ENCODE assay signal across 12 cellular contexts in the genomic region with DNA sequence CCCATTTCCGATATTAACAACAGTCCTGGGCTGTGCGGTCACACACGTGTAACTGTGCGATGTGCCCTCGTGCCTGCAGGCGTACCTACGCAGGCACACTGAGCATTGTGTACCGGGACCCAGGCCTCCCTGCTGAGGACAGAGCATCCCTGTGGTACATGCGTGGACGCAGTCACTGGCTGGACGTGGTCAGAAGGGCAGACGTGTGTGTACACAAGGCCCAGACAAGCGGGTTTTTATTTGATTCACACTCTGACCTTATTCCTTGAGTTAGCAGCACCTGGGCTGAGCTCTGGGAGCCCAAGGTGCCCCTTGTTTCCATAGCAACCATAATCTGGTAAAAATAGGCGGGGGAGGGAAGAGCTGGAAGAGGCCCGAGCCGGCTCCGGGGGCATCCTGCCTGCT. TPM values are rescaled to one million over a fixed set of nuclear protein-coding genes. Genes with fewer than 3 reads are reported as not detected.
DNase-seq lines count a peak whose midpoint lies in the region; ATAC-seq and TF ChIP-seq lines count a peak whose summit lies in the region.
"Had no signal": no experiment of that assay in that cellular context is flagged by ENCODE, and none has a peak within 500 bp of the region (broad histone marks: within the 10 kb centered on the region; RNA-seq: fewer than 3 reads in every experiment).

No MANE protein-coding gene starts in this region.

- H3K4me3 ChIP-seq in CD4-positive, alpha-beta memory T cell (ENCODE audit: low read length in 2 of 2): no peak overlapping the region
- H3K4me3 ChIP-seq in spleen: no peak overlapping the region
- H3K4me3 ChIP-seq: breast epithelium had no signal

- H3K27ac Mint-ChIP-seq in CD4-positive, alpha-beta memory T cell: peak overlapping the region; percentile 39 to 94 (median 81)
- no peak overlapping the region for H3K27ac Mint-ChIP-seq in endothelial cell (ENCODE audit: unreplicated experiment)

- 74 to 84% (median 79%) methylated on average over 17 of the region's 17 CpGs for WGBS in spleen, 5 donors

- no peak for TF ChIP-seq POLR2A in spleen (IDR thresholded peaks at IDR 0.05)

- peaks cover 22 to 48% (median 31%) of the 10 kb centered on the region in 4 donors for H3K4me1 Mint-ChIP-seq in CD4-positive, alpha-beta memory T cell
- no peaks in the 10 kb centered on the region for H3K4me1 Mint-ChIP-seq in endothelial cell (ENCODE audit: unreplicated experiment)

- CTCF ChIA-PET in CD4-positive, alpha-beta memory T cell (lab: Charles Lee; ENCODE audit: partially characterized antibody): interaction anchor here (0.9 to 6.4 kb wide), 5 partner anchors 13 to 33 kb away, joined by 4 to 86 read pairs (median 7); partner anchors contain the start of gene RAP1GAP2

- intact Hi-C loops in CD4-positive, alpha-beta memory T cell (cut with micrococcal nuclease): loop anchor here (5.0 kb wide), 1 partner anchor 103 kb away; the partner anchor contains the start of gene CLUH
- intact Hi-C loops in spleen (cut with DNase I; ENCODE audit: low total_unique reads): no loop called here

- H3K9me3 Mint-ChIP-seq in CD4-positive, alpha-beta memory T cell: no peaks in the 10 kb centered on the region
- no peaks in the 10 kb centered on the region for H3K9me3 Mint-ChIP-seq in endothelial cell (ENCODE audit: unreplicated experiment)

- ATAC-seq in HG03280 (IDR thresholded peaks at IDR 0.05; ENCODE audit: unreplicated experiment): no peak

- H3K27me3 Mint-ChIP-seq in CD4-positive, alpha-beta memory T cell: no peaks in the 10 kb centered on the region
- H3K27me3 Mint-ChIP-seq in endothelial cell (ENCODE audit: unreplicated experiment): no peaks in the 10 kb centered on the region

- TF ChIP-seq CTCF in endothelial cell (IDR thresholded peaks at IDR 0.05; ENCODE audit: unreplicated experiment) (no peak), spleen (IDR thresholded peaks at IDR 0.05 in 8 of 11, conservative IDR thresholded peaks at IDR 0.05 in 3 of 11) (no peak)

- no peaks in the 10 kb centered on the region for H3K27me3 ChIP-seq in CD4-positive, alpha-beta memory T cell (ENCODE audit: insufficient read depth, low read length)
- H3K27me3 ChIP-seq in spleen (replicated peaks in 1 of 7): peaks cover 0 to 25% (median 0%) of the 10 kb centered on the region in 7 donors

- peak in 4 of 5 donors; percentile 15 to 45 (median 31) for DNase-seq in CD4-positive, alpha-beta memory T cell
- DNase-seq in DMS53 (lab: John Stamatoyannopoulos, UW): peak; percentile 91
- peak; percentile 53 for DNase-seq in NCI-H82 treated with DMSO at 0.1 percent for 48 hours (lab: John Stamatoyannopoulos, UW; ENCODE audit: unreplicated experiment)
- DNase-seq in left kidney (ENCODE audit: low read depth, low spot score): peak; percentile 67
- DNase-seq in endothelial cell (ENCODE audit: low spot score): no peak
- DNase-seq in spleen: no peak
- DNase-seq: activated effector memory CD4-positive, alpha-beta T cell treated with Interleukin-2 at 50 U/mL for 16 hours; NCI-H1694; occipital lobe; small intestine had no signal

- peak overlapping the region in 7 of 8 donors; percentile 11 to 70 (median 39) for H3K4me3 Mint-ChIP-seq in CD4-positive, alpha-beta memory T cell
- H3K4me3 Mint-ChIP-seq in endothelial cell (ENCODE audit: unreplicated experiment): no peak overlapping the region

- POLR2A ChIA-PET in CD4-positive, alpha-beta memory T cell (lab: Charles Lee; ENCODE audit: partially characterized antibody): interaction anchor here (1.2 to 6.7 kb wide), 8 partner anchors 8 to 304 kb away, joined by 3 to 330 read pairs (median 14); partner anchors contain the start of genes METTL16 and RAP1GAP2

- peaks cover 4 to 17% of the 10 kb centered on the region in 2 donors for H3K36me3 Mint-ChIP-seq in CD4-positive, alpha-beta memory T cell
- no peaks in the 10 kb centered on the region for H3K36me3 Mint-ChIP-seq in endothelial cell (ENCODE audit: low read depth, unreplicated experiment)

- H3K27ac ChIP-seq in CD4-positive, alpha-beta memory T cell (ENCODE audit: low read depth, low read length): no peak overlapping the region
- H3K27ac ChIP-seq in spleen: no peak overlapping the region
- H3K27ac ChIP-seq: breast epithelium had no signal

- peaks cover 59% of the 10 kb centered on the region for H3K4me1 ChIP-seq in CD4-positive, alpha-beta memory T cell (ENCODE audit: insufficient read depth, low read length)
- H3K4me1 ChIP-seq in spleen: peaks cover 14 to 73% (median 31%) of the 10 kb centered on the region in 6 donors
- H3K4me1 ChIP-seq: breast epithelium had no signal

- no peaks in the 10 kb centered on the region for H3K36me3 ChIP-seq in CD4-positive, alpha-beta memory T cell (ENCODE audit: insufficient read depth, low read length)
- no peaks in the 10 kb centered on the region for H3K36me3 ChIP-seq in spleen
- H3K36me3 ChIP-seq: breast epithelium had no signal

- no peaks in the 10 kb centered on the region for H3K9me3 ChIP-seq in CD4-positive, alpha-beta memory T cell (ENCODE audit: control insufficient read depth in 1 of 2, low read length in 2 of 2)
- no peaks in the 10 kb centered on the region for H3K9me3 ChIP-seq in spleen
- H3K9me3 ChIP-seq: breast epithelium had no signal

RNA-seq across cellular contexts. Expression of gene RAP1GAP2, which starts 19.5 kb away (rescaled TPM):
- total RNA-seq in CD4-positive, alpha-beta memory T cell: 1 to 10 TPM; 9.0 to 9.9 TPM
- 1 to 10 TPM in 1 of 2 donors, under 1 TPM in 1; 0.38 to 7.1 TPM for polyA plus RNA-seq in CD4-positive, alpha-beta memory T cell
- total RNA-seq in endothelial cell (ENCODE audit: unreplicated experiment) (10.6 TPM), spleen (10 to 100 TPM; 12.3 to 32.7 (median 14.5) TPM)
- polyA plus RNA-seq in spleen: 1 to 10 TPM; 1.2 to 2.7 (median 1.5) TPM

Comparison
In these comparisons a context has a peak if more than half of its experiments do, and no peak if none do; other contexts are left out.
1. DNase-seq: peak in CD4-positive, alpha-beta memory T cell (4 of 5), DMS53 (single experiment), NCI-H82 treated with DMSO at 0.1 percent for 48 hours (single experiment) and left kidney (single experiment); none in endothelial cell (single experiment) and spleen (single experiment).